8 cellular contexts compared by ENCODE assay signal in the genomic region with DNA sequence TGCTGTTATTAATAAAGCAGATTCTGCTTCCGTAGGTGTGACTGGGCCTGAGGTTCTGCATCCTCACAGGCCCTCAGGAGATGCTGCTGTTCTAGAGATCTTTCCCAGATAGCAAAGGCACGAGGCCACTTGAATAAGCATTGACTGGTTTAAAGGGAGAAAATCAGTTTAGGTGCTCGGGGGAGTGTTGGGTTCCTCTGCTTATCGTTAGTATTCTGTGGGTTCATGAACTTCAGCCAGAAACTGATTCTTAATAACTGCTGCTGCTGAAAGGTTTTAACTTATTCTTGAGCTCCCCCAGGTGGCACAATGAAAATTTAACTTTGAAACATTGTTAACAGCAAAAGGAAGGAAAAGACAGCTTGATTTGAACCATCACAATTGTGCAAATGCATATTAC. TPM values are rescaled to one million over a fixed set of nuclear protein-coding genes. Genes with fewer than 3 reads are reported as not detected.
DNase-seq lines count a peak whose midpoint lies in the region; ATAC-seq lines count a peak whose summit lies in the region.

No MANE protein-coding gene starts in this region.

- H3K27me3 Mint-ChIP-seq in activated CD4-positive, alpha-beta T cell treated with anti-CD3 and anti-CD28 coated beads, Interleukin-2, amount 10 ng/mL, durations not matched to agents 7 days and 5 days: no peaks in the 10 kb centered on the region

- CTCF ChIA-PET in activated CD4-positive, alpha-beta T cell treated with anti-CD3 and anti-CD28 coated beads, Interleukin-2, amount 10 ng/mL, durations not matched to agents 7 days and 5 days (lab: Charles Lee): interaction anchor here (0.9 to 1.2 kb wide), 2 partner anchors 11 to 22 kb away, joined by 3 read pairs; no protein-coding TSS in a partner anchor

- no peak for ATAC-seq in GM19463 (IDR thresholded peaks at IDR 0.05; ENCODE audit: unreplicated experiment)

- no peak overlapping the region for H3K4me3 Mint-ChIP-seq in activated CD4-positive, alpha-beta T cell treated with anti-CD3 and anti-CD28 coated beads, Interleukin-2, amount 10 ng/mL, durations not matched to agents 7 days and 5 days

- H3K9me3 Mint-ChIP-seq in activated CD4-positive, alpha-beta T cell treated with anti-CD3 and anti-CD28 coated beads, Interleukin-2, amount 10 ng/mL, durations not matched to agents 7 days and 5 days: no peaks in the 10 kb centered on the region

- POLR2A ChIA-PET in activated CD4-positive, alpha-beta T cell treated with anti-CD3 and anti-CD28 coated beads, Interleukin-2, amount 10 ng/mL, durations not matched to agents 7 days and 5 days (lab: Charles Lee): no interaction called here

- no peak overlapping the region for H3K27ac Mint-ChIP-seq in activated CD4-positive, alpha-beta T cell treated with anti-CD3 and anti-CD28 coated beads, Interleukin-2, amount 10 ng/mL, durations not matched to agents 7 days and 5 days

- peaks cover 46% of the 10 kb centered on the region for H3K36me3 Mint-ChIP-seq in activated CD4-positive, alpha-beta T cell treated with anti-CD3 and anti-CD28 coated beads, Interleukin-2, amount 10 ng/mL, durations not matched to agents 7 days and 5 days (ENCODE audit: low read depth)

- H3K4me1 Mint-ChIP-seq in activated CD4-positive, alpha-beta T cell treated with anti-CD3 and anti-CD28 coated beads, Interleukin-2, amount 10 ng/mL, durations not matched to agents 7 days and 5 days: peaks cover 33% of the 10 kb centered on the region

- peak; percentile 35 for DNase-seq in activated CD4-positive, alpha-beta T cell treated with anti-CD3 and anti-CD28 coated beads, Interleukin-2, amount 10 ng/mL, durations not matched to agents 7 days and 5 days
- no peak for DNase-seq in activated CD4-positive, alpha-beta T cell treated with anti-CD3 and anti-CD28 coated beads for 1 hour
- DNase-seq in NCI-H1105 (lab: John Stamatoyannopoulos, UW) (peak; percentile 3), cerebellar cortex (ENCODE audit: low spot score) (peak; percentile 34), renal cortical epithelial cell (ENCODE audit: low read depth) (peak; percentile 46), H4 (ENCODE audit: low spot score) (no peak)
- no peak for DNase-seq in effector CD8-positive, alpha-beta T cell (lab: John Stamatoyannopoulos, UW)

RNA-seq across cellular contexts. Expression of a gene that starts 56.9 kb away (rescaled TPM):
- total RNA-seq in activated CD4-positive, alpha-beta T cell treated with anti-CD3 and anti-CD28 coated beads, Interleukin-2, amount 10 ng/mL, durations not matched to agents 7 days and 5 days: 10 to 100 TPM; 46.7 to 47.2 TPM
- total RNA-seq in renal cortical epithelial cell: 16.6 and 84.9 TPM in 2 replicates
- 26.8 and 29.1 TPM in 2 replicates for total RNA-seq in H4 (2014; rRNA removed; shearing (Covaris generic))

Comparison
In these comparisons a context has a peak if more than half of its experiments do, and no peak if none do; other contexts are left out.
1. DNase-seq: peak in activated CD4-positive, alpha-beta T cell treated with anti-CD3 and anti-CD28 coated beads, Interleukin-2, amount 10 ng/mL, durations not matched to agents 7 days and 5 days (single experiment), NCI-H1105 (single experiment), cerebellar cortex (single experiment) and renal cortical epithelial cell (single experiment); none in activated CD4-positive, alpha-beta T cell treated with anti-CD3 and anti-CD28 coated beads for 1 hour (single experiment), effector CD8-positive, alpha-beta T cell (single experiment) and H4 (single experiment).